Comparison of ENCODE assay signal across 9 cellular contexts in genomic region chr22:19121631-19122142, GRCh38. TPM values are rescaled to one million over a fixed set of nuclear protein-coding genes. Genes with fewer than 3 reads are reported as not detected.
A peak's percentile ranks its signal among the peaks of the same experiment; 100 is the strongest.
DNase-seq lines count a peak whose midpoint lies in the region; ATAC-seq and TF ChIP-seq lines count a peak whose summit lies in the region.
"Had no signal": no experiment of that assay in that cellular context is flagged by ENCODE, and none has a peak within 500 bp of the region (broad histone marks: within the 10 kb centered on the region; RNA-seq: fewer than 3 reads in every experiment).

No MANE protein-coding gene starts in this region.

- ATAC-seq in T-helper 17 cell, result no peak
- ATAC-seq in left lung, result peak; percentile 48

- H3K27me3 Mint-ChIP-seq in CD8-positive, alpha-beta memory T cell, result no peaks in the 10 kb centered on the region
- no peaks in the 10 kb centered on the region for H3K27me3 Mint-ChIP-seq in T-helper 17 cell

- peaks cover 6% of the 10 kb centered on the region for H3K36me3 ChIP-seq in CD8-positive, alpha-beta memory T cell (ENCODE audit: insufficient read depth, low read length)
- H3K36me3 ChIP-seq in colonic mucosa (no peaks in the 10 kb centered on the region), left lung (no peaks in the 10 kb centered on the region)

- H3K9me3 Mint-ChIP-seq in CD8-positive, alpha-beta memory T cell, result no peaks in the 10 kb centered on the region

- peaks cover 53% of the 10 kb centered on the region for H3K4me1 ChIP-seq in CD8-positive, alpha-beta memory T cell (ENCODE audit: insufficient read depth, low read length)
- peaks cover 24% of the 10 kb centered on the region for H3K4me1 ChIP-seq in colonic mucosa
- peaks cover 31 to 56% of the 10 kb centered on the region in 2 donors for H3K4me1 ChIP-seq in left lung

- CTCF ChIA-PET in CD8-positive, alpha-beta memory T cell (lab: Charles Lee), result interaction anchor here (1.5 to 1.8 kb wide), 3 partner anchors 10 to 23 kb away, joined by 3 to 10 read pairs (median 4); partner anchors contain the start of gene ESS2

- H3K27ac Mint-ChIP-seq in CD8-positive, alpha-beta memory T cell, result peak overlapping the region; percentile 19 to 94 (median 88)
- peak overlapping the region; percentile 86 for H3K27ac Mint-ChIP-seq in T-helper 17 cell

- no peaks in the 10 kb centered on the region for H3K9me3 ChIP-seq in CD8-positive, alpha-beta memory T cell (ENCODE audit: low read length)
- H3K9me3 ChIP-seq in T-helper 17 cell (ENCODE audit: control insufficient read depth, low read length, poor library complexity, severe bottlenecking) (no peaks in the 10 kb centered on the region), colonic mucosa (no peaks in the 10 kb centered on the region), left lung (no peaks in the 10 kb centered on the region)

- H3K4me1 Mint-ChIP-seq in CD8-positive, alpha-beta memory T cell, result peaks cover 45 to 59% (median 56%) of the 10 kb centered on the region in 3 donors
- H3K4me1 Mint-ChIP-seq in T-helper 17 cell, result peaks cover 41% of the 10 kb centered on the region

- no peaks in the 10 kb centered on the region for H3K27me3 ChIP-seq in CD8-positive, alpha-beta memory T cell (ENCODE audit: insufficient read depth, low read length, poor library complexity, severe bottlenecking)
- H3K27me3 ChIP-seq in colonic mucosa (no peaks in the 10 kb centered on the region), left lung (no peaks in the 10 kb centered on the region)

- peak overlapping the region; percentile 86 for H3K4me3 ChIP-seq in CD8-positive, alpha-beta memory T cell (ENCODE audit: low read length)
- H3K4me3 ChIP-seq in colonic mucosa (peak overlapping the region; percentile 92), left lung (peak overlapping the region; percentile 82 to 91)

- peak overlapping the region; percentile 90 to 92 for H3K9ac ChIP-seq in colonic mucosa (ENCODE audit: low read depth in 2 of 2, low read length in 2 of 2)

- H3K4me3 Mint-ChIP-seq in CD8-positive, alpha-beta memory T cell, result peak overlapping the region; percentile 88 to 96 (median 90)
- H3K4me3 Mint-ChIP-seq in T-helper 17 cell, result peak overlapping the region; percentile 89

- peaks cover 0 to 19% (median 0%) of the 10 kb centered on the region in 3 donors for H3K36me3 Mint-ChIP-seq in CD8-positive, alpha-beta memory T cell
- no peaks in the 10 kb centered on the region for H3K36me3 Mint-ChIP-seq in T-helper 17 cell (ENCODE audit: low read depth)

- DNase-seq in CD8-positive, alpha-beta memory T cell, result peak in 4 of 5 donors; percentile 19 to 60 (median 27)
- DNase-seq in GM20000 (ENCODE audit: low spot score), result peak; percentile 63
- DNase-seq in HT1080 (ENCODE audit: low read depth), result peak; percentile 28
- DNase-seq in T-helper 17 cell, result peak; percentile 26 to 45 (median 43)
- peak; percentile 59 for DNase-seq in colonic mucosa
- peak; percentile 62 to 92 for DNase-seq in left lung
- peak; percentile 22 to 23 for DNase-seq in stimulated activated CD4-positive, alpha-beta T cell treated with anti-CD3 and anti-CD28 coated beads, Interleukin-4, amount 100 ng/mL, for 48 hours (ENCODE audit: low read depth in 2 of 2)
- no peak for DNase-seq in NCI-H1930 (lab: John Stamatoyannopoulos, UW)

- intact Hi-C loops in colonic mucosa (cut with DNase I) (loop anchor here (2.0 kb wide), 1 partner anchor 21 kb away; no protein-coding TSS in a partner anchor), left lung (cut with DNase I) (no loop called here)

- POLR2A ChIA-PET in CD8-positive, alpha-beta memory T cell (lab: Charles Lee), result interaction anchor here (1.4 to 2.4 kb wide), 5 partner anchors 10 to 358 kb away, joined by 3 to 14 read pairs (median 11); partner anchors contain the start of genes CDC45, ESS2 and UFD1

- TF ChIP-seq CTCF in GM20000 (IDR thresholded peaks at IDR 0.05; ENCODE audit: extremely low read depth, missing control alignments) (no peak), colonic mucosa (IDR thresholded peaks at IDR 0.05) (no peak), left lung (IDR thresholded peaks at IDR 0.05) (no peak)

- peak overlapping the region; percentile 82 for H3K27ac ChIP-seq in CD8-positive, alpha-beta memory T cell (ENCODE audit: low read depth, low read length)
- H3K27ac ChIP-seq in colonic mucosa (peak overlapping the region; percentile 91), left lung (peak overlapping the region; percentile 90 to 92)

RNA-seq across cellular contexts. Expression of gene DGCR2, which starts 0.5 kb away (rescaled TPM):
- 10 to 100 TPM; 26.9 to 28.4 TPM for total RNA-seq in CD8-positive, alpha-beta memory T cell
- polyA plus RNA-seq in CD8-positive, alpha-beta memory T cell, result 51.7 TPM
- 29.9 and 33.6 TPM in 2 replicates for total RNA-seq in HT1080 (2014; rRNA removed; shearing (Covaris generic))
- 25.3 and 32.4 TPM in 2 replicates for polyA plus RNA-seq in HT1080 (2015; cell fraction: cytosol; rRNA removed)
- 37.7 and 43.1 TPM in 2 replicates for polyA plus RNA-seq in HT1080 (2015; cell fraction: nucleus; rRNA removed)
- total RNA-seq in T-helper 17 cell, result 10 to 100 TPM; 37.7 TPM
- 10 to 100 TPM; 71.6 to 82.5 TPM for total RNA-seq in colonic mucosa
- 10 to 100 TPM; 59.9 to 87.0 TPM for total RNA-seq in left lung

RNA-seq across cellular contexts. Expression of gene TSSK2, which starts 9.4 kb away (rescaled TPM):
- not detected for total RNA-seq in CD8-positive, alpha-beta memory T cell
- not detected for polyA plus RNA-seq in CD8-positive, alpha-beta memory T cell
- total RNA-seq in HT1080 (2014; rRNA removed; shearing (Covaris generic)), result not detected in 2 replicates
- polyA plus RNA-seq in HT1080 (2015; cell fraction: cytosol; rRNA removed), result not detected in 2 replicates
- not detected in 2 replicates for polyA plus RNA-seq in HT1080 (2015; cell fraction: nucleus; rRNA removed)
- total RNA-seq in T-helper 17 cell (under 1 TPM; 0.20 to 0.29 TPM), colonic mucosa (not detected), left lung (not detected)
- total RNA-seq: T-helper 2 cell treated with Interferon-gamma antibody and Interleukin-4, amounts not matched to agents 100 ng/mL and 5 ng/mL, for 36 hours had no signal

RNA-seq across cellular contexts. Expression of gene ESS2, which starts 22.8 kb away (rescaled TPM):
- 10 to 100 TPM; 18.7 to 19.6 TPM for total RNA-seq in CD8-positive, alpha-beta memory T cell
- polyA plus RNA-seq in CD8-positive, alpha-beta memory T cell, result 9.3 TPM
- total RNA-seq in HT1080 (2014; rRNA removed; shearing (Covaris generic)), result 12.6 and 16.8 TPM in 2 replicates
- polyA plus RNA-seq in HT1080 (2015; cell fraction: cytosol; rRNA removed), result 14.6 TPM in 2 replicates
- 15.9 and 18.8 TPM in 2 replicates for polyA plus RNA-seq in HT1080 (2015; cell fraction: nucleus; rRNA removed)
- total RNA-seq in T-helper 17 cell (10 to 100 TPM; 34.7 to 46.5 TPM), colonic mucosa (10 to 100 TPM; 12.8 to 16.1 TPM), left lung (10 to 100 TPM; 11.9 to 12.4 TPM)

RNA-seq across cellular contexts. Expression of gene GSC2, which starts 28.4 kb away (rescaled TPM):
- total RNA-seq in CD8-positive, alpha-beta memory T cell, result not detected
- not detected for polyA plus RNA-seq in CD8-positive, alpha-beta memory T cell
- not detected in 2 replicates for total RNA-seq in HT1080 (2014; rRNA removed; shearing (Covaris generic))
- polyA plus RNA-seq in HT1080 (2015; cell fraction: cytosol; rRNA removed), result not detected in 2 replicates
- not detected in 2 replicates for polyA plus RNA-seq in HT1080 (2015; cell fraction: nucleus; rRNA removed)
- total RNA-seq in T-helper 17 cell, result not detected
- not detected for total RNA-seq in colonic mucosa
- not detected for total RNA-seq in left lung
- total RNA-seq: T-helper 2 cell treated with Interferon-gamma antibody and Interleukin-4, amounts not matched to agents 100 ng/mL and 5 ng/mL, for 36 hours had no signal

RNA-seq across cellular contexts. Expression of gene SLC25A1, which starts 56.8 kb away (rescaled TPM):
- 10 to 100 TPM; 42.4 to 44.7 TPM for total RNA-seq in CD8-positive, alpha-beta memory T cell
- 69.9 TPM for polyA plus RNA-seq in CD8-positive, alpha-beta memory T cell
- total RNA-seq in HT1080 (2014; rRNA removed; shearing (Covaris generic)), result 72.2 and 82.2 TPM in 2 replicates
- 86.8 and 104 TPM in 2 replicates for polyA plus RNA-seq in HT1080 (2015; cell fraction: cytosol; rRNA removed)
- polyA plus RNA-seq in HT1080 (2015; cell fraction: nucleus; rRNA removed), result 47.0 and 53.2 TPM in 2 replicates
- 10 to 100 TPM; 18.4 to 21.3 TPM for total RNA-seq in T-helper 17 cell
- 100 to 1,000 TPM; 191 to 218 TPM for total RNA-seq in colonic mucosa
- total RNA-seq in left lung, result 10 to 100 TPM; 80.7 to 99.3 TPM

Comparison
In these comparisons a context has a peak if more than half of its experiments do, and no peak if none do; other contexts are left out.
1. DNase-seq: peak in CD8-positive, alpha-beta memory T cell (4 of 5), GM20000 (single experiment), HT1080 (single experiment), T-helper 17 cell (3 of 3), colonic mucosa (single experiment), left lung (2 of 2) and stimulated activated CD4-positive, alpha-beta T cell treated with anti-CD3 and anti-CD28 coated beads, Interleukin-4, amount 100 ng/mL, for 48 hours (2 of 2); none in NCI-H1930 (0 of 2).
2. Peak in every context shown above with its lines, with median percentiles within 50 percentile points of each other: H3K27ac ChIP-seq and H3K4me3 ChIP-seq.